Comparison of ENCODE assay signal across 9 cellular contexts in the genomic region with DNA sequence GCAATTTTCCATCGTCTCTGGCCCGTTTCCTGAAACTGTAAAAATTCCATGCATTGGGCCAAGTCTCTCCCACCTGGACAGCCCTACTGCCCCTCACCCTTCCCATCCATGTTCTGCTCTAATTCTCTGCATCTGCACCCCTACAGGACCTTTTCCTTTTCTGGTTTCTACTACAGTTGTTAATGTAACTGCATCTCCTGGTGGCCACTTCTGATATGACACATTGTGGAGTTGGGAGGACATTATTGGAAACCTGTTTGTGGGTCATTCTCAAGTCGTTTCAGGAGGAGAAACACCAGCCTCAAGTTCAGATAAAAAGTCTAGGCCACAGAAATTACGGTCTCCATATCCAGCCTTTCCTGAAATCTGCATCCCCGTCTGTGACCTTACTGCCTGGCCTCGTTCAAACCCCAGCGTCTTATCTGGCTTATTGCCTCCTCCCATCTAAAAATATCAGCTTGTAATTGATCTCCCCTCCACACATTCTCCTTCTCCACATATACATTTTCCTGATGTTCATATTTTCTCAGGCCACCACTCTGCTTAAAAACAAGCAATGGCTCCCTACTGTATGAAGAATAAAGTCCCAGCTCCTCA. TPM values are rescaled to one million over a fixed set of nuclear protein-coding genes. Genes with fewer than 3 reads are reported as not detected.
DNase-seq lines count a peak whose midpoint lies in the region; ATAC-seq and TF ChIP-seq lines count a peak whose summit lies in the region.
"Had no signal": no experiment of that assay in that cellular context is flagged by ENCODE, and none has a peak within 500 bp of the region (broad histone marks: within the 10 kb centered on the region; RNA-seq: fewer than 3 reads in every experiment).

No MANE protein-coding gene starts in this region.

- no peaks in the 10 kb centered on the region for H3K36me3 ChIP-seq in HEK293 (ENCODE audit: control insufficient read depth in 2 of 2, insufficient read depth in 1 of 2, low read length in 2 of 2)
- H3K36me3 ChIP-seq in right lobe of liver, result no peaks in the 10 kb centered on the region

- H3K9me3 Mint-ChIP-seq in chondrocyte (ENCODE audit: low read depth), result peaks cover 4% of the 10 kb centered on the region
- H3K9me3 Mint-ChIP-seq in type B pancreatic cell, result peaks cover 9% of the 10 kb centered on the region
- H3K9me3 Mint-ChIP-seq: activated naive CD4-positive, alpha-beta T cell treated with anti-CD3 and anti-CD28 coated beads, Interleukin-2, amount 50 U/mL, for 72 hours had no signal

- no peaks in the 10 kb centered on the region for H3K9me3 ChIP-seq in HEK293 (ENCODE audit: control insufficient read depth, insufficient read depth, low read depth, low read length)
- H3K9me3 ChIP-seq in right lobe of liver, result no peaks in the 10 kb centered on the region

- H3K27ac Mint-ChIP-seq in chondrocyte (ENCODE audit: unreplicated experiment) (no peak overlapping the region), type B pancreatic cell (no peak overlapping the region)
- H3K27ac Mint-ChIP-seq: activated naive CD4-positive, alpha-beta T cell treated with anti-CD3 and anti-CD28 coated beads, Interleukin-2, amount 50 U/mL, for 72 hours had no signal

- peaks cover 2% of the 10 kb centered on the region for H3K27me3 Mint-ChIP-seq in chondrocyte (ENCODE audit: low read depth)
- H3K27me3 Mint-ChIP-seq in type B pancreatic cell, result peaks cover 5% of the 10 kb centered on the region

- intact Hi-C loops in right lobe of liver (cut with DNase I), result no loop called here

- TF ChIP-seq CTCF in HEK293 (tag by site-specific recombination; IDR thresholded peaks at IDR 0.05) (peak; percentile 14; the same call in 1 of the 2 replicates), RWPE1 (conservative IDR thresholded peaks at IDR 0.05; ENCODE audit: low read depth) (peak; percentile 54), chondrocyte (IDR thresholded peaks at IDR 0.05) (peak; percentile 84), right lobe of liver (IDR thresholded peaks at IDR 0.05) (peak; percentile 48 to 77 (median 59)), type B pancreatic cell (conservative IDR thresholded peaks at IDR 0.05) (peak; percentile 79)

- H3K4me1 Mint-ChIP-seq in chondrocyte (ENCODE audit: low read depth) (no peaks in the 10 kb centered on the region), type B pancreatic cell (ENCODE audit: unreplicated experiment) (no peaks in the 10 kb centered on the region)

- no peak for TF ChIP-seq POLR2A in right lobe of liver (IDR thresholded peaks at IDR 0.05)

- 60% methylated on average over 7 of the region's 7 CpGs for WGBS in right lobe of liver (ENCODE audit: insufficient coverage, low coverage, low lambda C conversion rate, missing lambda C conversion rate)

- POLR2A ChIA-PET in HEK293 (lab: Yijun Ruan, JAX), result no interaction called here
- POLR2A ChIA-PET in RWPE1 (lab: Yijun Ruan, JAX; ENCODE audit: low non-redundant PET), result no interaction called here

- DNase-seq in NCI-H1105 treated with DMSO at 0.1 percent for 48 hours (lab: John Stamatoyannopoulos, UW), result peak; percentile 7
- DNase-seq in NCI-H1105 (lab: John Stamatoyannopoulos, UW), result no peak
- DNase-seq in RWPE1 (ENCODE audit: low spot score), result peak; percentile 52
- DNase-seq in chondrocyte (ENCODE audit: low spot score), result no peak
- no peak for DNase-seq in right lobe of liver
- no peak for DNase-seq in type B pancreatic cell (ENCODE audit: extremely low spot score, unreplicated experiment)

- peak; percentile 41 to 69 (median 50) for ATAC-seq in right lobe of liver
- no peak for ATAC-seq in HG03378 (IDR thresholded peaks at IDR 0.05; ENCODE audit: unreplicated experiment)

- no peaks in the 10 kb centered on the region for H3K36me3 Mint-ChIP-seq in chondrocyte (ENCODE audit: low read depth)
- H3K36me3 Mint-ChIP-seq in type B pancreatic cell, result peaks cover 13% of the 10 kb centered on the region
- H3K36me3 Mint-ChIP-seq: activated naive CD4-positive, alpha-beta T cell treated with anti-CD3 and anti-CD28 coated beads, Interleukin-2, amount 50 U/mL, for 72 hours had no signal

- no peaks in the 10 kb centered on the region for H3K4me1 ChIP-seq in HEK293 (ENCODE audit: control insufficient read depth, insufficient read depth, low read length)
- H3K4me1 ChIP-seq in right lobe of liver, result no peaks in the 10 kb centered on the region

- CTCF ChIA-PET in HEK293 (lab: Yijun Ruan, JAX) (interaction anchor here (0.6 to 3.0 kb wide), 12 partner anchors 7 to 333 kb away, joined by 3 to 30 read pairs (median 4); no protein-coding TSS in a partner anchor), RWPE1 (lab: Yijun Ruan, JAX) (interaction anchor here (0.7 to 0.9 kb wide), 3 partner anchors 160 to 350 kb away, joined by 3 to 6 read pairs (median 4); no protein-coding TSS in a partner anchor)

- H3K27ac ChIP-seq in HEK293 (ENCODE audit: extremely low read depth, low read depth, low read length), result no peak overlapping the region
- no peak overlapping the region for H3K27ac ChIP-seq in RWPE1
- H3K27ac ChIP-seq in right lobe of liver, result no peak overlapping the region

- H3K4me3 ChIP-seq in HEK293 (ENCODE audit: low read depth, low read length), result no peak overlapping the region
- no peak overlapping the region for H3K4me3 ChIP-seq in right lobe of liver

- H3K4me3 Mint-ChIP-seq in chondrocyte (ENCODE audit: unreplicated experiment), result no peak overlapping the region
- H3K4me3 Mint-ChIP-seq in type B pancreatic cell, result no peak overlapping the region

- no peaks in the 10 kb centered on the region for H3K27me3 ChIP-seq in right lobe of liver

TF ChIP-seq in HEK293, 187 proteins besides CTCF, POLR2A, EP300 and RAD21:
- no peak for TF ChIP-seq ZNF366 (tag by site-specific recombination; conservative IDR thresholded peaks at IDR 0.05)
- peak; percentile 60 for TF ChIP-seq ZNF654 (tag by site-specific recombination; IDR thresholded peaks at IDR 0.05; ENCODE audit: low read depth)

RNA-seq across cellular contexts. Expression of gene EMP1, which starts 37.6 kb away (rescaled TPM):
- 30.7 to 58.3 TPM (median 35.7 TPM) in 3 replicates for total RNA-seq in chondrocyte
- 10 to 100 TPM in 4 of 6 experiments, 1 to 10 TPM in 2; 3.1 to 25.0 (median 14.5) TPM for total RNA-seq in right lobe of liver
- 340 and 2,561 TPM in 2 replicates for total RNA-seq in type B pancreatic cell (ENCODE audit: low replicate concordance)

Comparison
In these comparisons a context has a peak if more than half of its experiments do, and no peak if none do; other contexts are left out.
1. DNase-seq: peak in NCI-H1105 treated with DMSO at 0.1 percent for 48 hours (single experiment) and RWPE1 (single experiment); none in NCI-H1105 (single experiment), chondrocyte (single experiment), right lobe of liver (0 of 3) and type B pancreatic cell (single experiment).
2. CTCF ChIP-seq: peak in every context shown above with its lines; median percentile 84 in chondrocyte; 79 in type B pancreatic cell; 59 in right lobe of liver; 54 in RWPE1; 14 in HEK293.